In the genomic region with DNA sequence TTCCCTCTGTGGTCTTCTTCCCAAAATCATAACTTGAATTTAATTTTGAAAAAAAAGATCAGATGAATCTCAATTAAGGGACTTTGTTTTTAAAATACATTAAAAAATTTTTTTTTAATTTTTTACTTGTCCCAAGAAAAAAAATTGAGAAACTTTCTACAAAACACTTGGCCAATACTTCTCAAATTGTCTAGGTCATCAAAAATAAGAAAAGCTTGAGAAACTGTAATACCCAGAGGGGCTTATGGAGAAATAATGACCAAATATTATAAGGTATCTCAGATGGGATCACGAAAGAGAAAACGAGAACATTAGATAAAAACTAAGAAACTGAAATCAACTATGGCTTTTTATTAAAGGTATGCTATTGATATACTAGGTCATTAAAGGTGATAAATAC, we compare ENCODE assay signal across 4 cellular contexts.
TF ChIP-seq lines count a peak whose summit lies in the region.

No MANE protein-coding gene starts in this region.

TF ChIP-seq in HepG2, 621 proteins besides CTCF, POLR2A, EP300 and RAD21 (continues in another document):
- TF ChIP-seq MAFK (conservative IDR thresholded peaks at IDR 0.05 in 1 of 2, IDR thresholded peaks at IDR 0.05 in 1 of 2; ENCODE audit: low read length in 2 of 2) (peak; percentile 76 to 82; a peak in 3 of 4 replicates), HOXA9 (CRISPR knock-in tag; IDR thresholded peaks at IDR 0.05; ENCODE audit: borderline replicate concordance) (no peak), ONECUT2 (CRISPR knock-in tag; IDR thresholded peaks at IDR 0.05) (no peak), FOSL1 (CRISPR knock-in tag; IDR thresholded peaks at IDR 0.05; ENCODE audit: borderline replicate concordance) (no peak), ZBTB44 (CRISPR knock-in tag; IDR thresholded peaks at IDR 0.05) (no peak), RBM22 (optimal IDR thresholded peaks at IDR 0.05; ENCODE audit: low read length) (no peak), PHF5A (CRISPR knock-in tag; IDR thresholded peaks at IDR 0.05; ENCODE audit: low read depth, unreplicated experiment) (no peak), PRDM4 (CRISPR knock-in tag; IDR thresholded peaks at IDR 0.05; ENCODE audit: borderline replicate concordance) (no peak), NFATC3 (CRISPR knock-in tag; IDR thresholded peaks at IDR 0.05) (no peak), MXI1 (IDR thresholded peaks at IDR 0.05; ENCODE audit: borderline replicate concordance, low read depth, low read length) (no peak), MAFF (IDR thresholded peaks at IDR 0.05; ENCODE audit: low read depth, low read length) (peak; percentile 67), SMYD3 (CRISPR knock-in tag; IDR thresholded peaks at IDR 0.05) (no peak)

TF ChIP-seq in A549, 52 proteins besides CTCF, POLR2A, EP300 and RAD21:
- TF ChIP-seq KDM1A (IDR thresholded peaks at IDR 0.05; ENCODE audit: low read depth) (no peak), MAFK (IDR thresholded peaks at IDR 0.05; ENCODE audit: partially characterized antibody) (peak; percentile 68)

TF ChIP-seq in IMR-90, 13 proteins besides CTCF, POLR2A, EP300 and RAD21:
- TF ChIP-seq FOS (IDR thresholded peaks at IDR 0.05; ENCODE audit: low read depth, low read length) (no peak), MAFK (IDR thresholded peaks at IDR 0.05; ENCODE audit: low read depth, low read length) (peak; percentile 63; the same call in 1 of the 2 replicates)

TF ChIP-seq in K562, 482 proteins besides CTCF, POLR2A, EP300 and RAD21:
- TF ChIP-seq WHSC1 (IDR thresholded peaks at IDR 0.05; ENCODE audit: low read length) (no peak), BRD9 (IDR thresholded peaks at IDR 0.05; ENCODE audit: low read depth, partially characterized antibody) (no peak), MAFF (IDR thresholded peaks at IDR 0.05; ENCODE audit: low read length) (peak; percentile 23), ARHGAP35 (IDR thresholded peaks at IDR 0.05; ENCODE audit: partially characterized antibody) (no peak), KLF13 (tag; IDR thresholded peaks at IDR 0.05; ENCODE audit: borderline replicate concordance, low read depth) (no peak), ARID1B (IDR thresholded peaks at IDR 0.05) (no peak), SIX5 (IDR thresholded peaks at IDR 0.05; ENCODE audit: borderline replicate concordance in 1 of 2, insufficient read depth in 1 of 2, low read depth in 1 of 2, low read length in 2 of 2) (no peak), ZNF316 (IDR thresholded peaks at IDR 0.05) (peak; percentile 34; the same call in 1 of the 2 replicates), DIDO1 (tag; IDR thresholded peaks at IDR 0.05; ENCODE audit: low read depth) (no peak), ZNF696 (CRISPR knock-in tag; conservative IDR thresholded peaks at IDR 0.05) (no peak), MXI1 (IDR thresholded peaks at IDR 0.05; ENCODE audit: low read depth, low read length) (no peak), MED1 (CRISPR knock-in tag; IDR thresholded peaks at IDR 0.05; ENCODE audit: borderline replicate concordance) (no peak)
- TF ChIP-seq, protein P1, sequence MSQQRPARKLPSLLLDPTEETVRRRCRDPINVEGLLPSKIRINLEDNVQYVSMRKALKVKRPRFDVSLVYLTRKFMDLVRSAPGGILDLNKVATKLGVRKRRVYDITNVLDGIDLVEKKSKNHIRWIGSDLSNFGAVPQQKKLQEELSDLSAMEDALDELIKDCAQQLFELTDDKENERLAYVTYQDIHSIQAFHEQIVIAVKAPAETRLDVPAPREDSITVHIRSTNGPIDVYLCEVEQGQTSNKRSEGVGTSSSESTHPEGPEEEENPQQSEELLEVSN (IDR thresholded peaks at IDR 0.05; ENCODE audit: borderline replicate concordance in 1 of 2, extremely low read depth in 1 of 2, insufficient read depth in 1 of 2, insufficient read length in 1 of 2, low read depth in 1 of 2, low read length in 1 of 2, poor library complexity in 1 of 2, severe bottlenecking in 1 of 2), result no peak
- TF ChIP-seq, protein P2, sequence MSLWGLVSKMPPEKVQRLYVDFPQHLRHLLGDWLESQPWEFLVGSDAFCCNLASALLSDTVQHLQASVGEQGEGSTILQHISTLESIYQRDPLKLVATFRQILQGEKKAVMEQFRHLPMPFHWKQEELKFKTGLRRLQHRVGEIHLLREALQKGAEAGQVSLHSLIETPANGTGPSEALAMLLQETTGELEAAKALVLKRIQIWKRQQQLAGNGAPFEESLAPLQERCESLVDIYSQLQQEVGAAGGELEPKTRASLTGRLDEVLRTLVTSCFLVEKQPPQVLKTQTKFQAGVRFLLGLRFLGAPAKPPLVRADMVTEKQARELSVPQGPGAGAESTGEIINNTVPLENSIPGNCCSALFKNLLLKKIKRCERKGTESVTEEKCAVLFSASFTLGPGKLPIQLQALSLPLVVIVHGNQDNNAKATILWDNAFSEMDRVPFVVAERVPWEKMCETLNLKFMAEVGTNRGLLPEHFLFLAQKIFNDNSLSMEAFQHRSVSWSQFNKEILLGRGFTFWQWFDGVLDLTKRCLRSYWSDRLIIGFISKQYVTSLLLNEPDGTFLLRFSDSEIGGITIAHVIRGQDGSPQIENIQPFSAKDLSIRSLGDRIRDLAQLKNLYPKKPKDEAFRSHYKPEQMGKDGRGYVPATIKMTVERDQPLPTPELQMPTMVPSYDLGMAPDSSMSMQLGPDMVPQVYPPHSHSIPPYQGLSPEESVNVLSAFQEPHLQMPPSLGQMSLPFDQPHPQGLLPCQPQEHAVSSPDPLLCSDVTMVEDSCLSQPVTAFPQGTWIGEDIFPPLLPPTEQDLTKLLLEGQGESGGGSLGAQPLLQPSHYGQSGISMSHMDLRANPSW (CRISPR knock-in tag; IDR thresholded peaks at IDR 0.05), result no peak
- TF ChIP-seq, protein P3, sequence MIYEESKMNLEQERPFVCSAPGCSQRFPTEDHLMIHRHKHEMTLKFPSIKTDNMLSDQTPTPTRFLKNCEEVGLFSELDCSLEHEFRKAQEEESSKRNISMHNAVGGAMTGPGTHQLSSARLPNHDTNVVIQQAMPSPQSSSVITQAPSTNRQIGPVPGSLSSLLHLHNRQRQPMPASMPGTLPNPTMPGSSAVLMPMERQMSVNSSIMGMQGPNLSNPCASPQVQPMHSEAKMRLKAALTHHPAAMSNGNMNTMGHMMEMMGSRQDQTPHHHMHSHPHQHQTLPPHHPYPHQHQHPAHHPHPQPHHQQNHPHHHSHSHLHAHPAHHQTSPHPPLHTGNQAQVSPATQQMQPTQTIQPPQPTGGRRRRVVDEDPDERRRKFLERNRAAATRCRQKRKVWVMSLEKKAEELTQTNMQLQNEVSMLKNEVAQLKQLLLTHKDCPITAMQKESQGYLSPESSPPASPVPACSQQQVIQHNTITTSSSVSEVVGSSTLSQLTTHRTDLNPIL (CRISPR knock-in tag; IDR thresholded peaks at IDR 0.05), result no peak
